ENCODE assay signal across 31 cellular contexts in the genomic region with DNA sequence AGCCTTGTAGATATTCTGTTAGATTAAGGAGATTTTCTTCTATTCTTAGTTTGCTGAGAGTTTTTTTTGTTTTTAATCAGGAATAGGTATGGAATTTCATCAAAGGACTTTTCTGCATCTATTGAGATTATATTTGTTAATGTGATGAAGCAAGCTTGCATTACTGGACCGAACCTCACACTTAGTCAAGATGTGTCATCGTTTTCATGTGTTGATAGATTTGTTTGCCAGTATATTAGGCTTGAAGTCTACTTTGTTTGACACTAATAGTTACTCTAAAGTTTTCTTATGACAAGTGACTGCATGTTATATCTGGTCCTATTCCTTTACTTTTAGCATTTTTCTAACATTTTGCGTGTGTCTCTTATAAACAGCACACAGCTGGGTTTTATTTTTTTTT. TPM values are rescaled to one million over a fixed set of nuclear protein-coding genes. Genes with fewer than 3 reads are reported as not detected.
"Had no signal": no experiment of that assay in that cellular context is flagged by ENCODE, and none has a peak within 500 bp of the region (broad histone marks: within the 10 kb centered on the region; RNA-seq: fewer than 3 reads in every experiment).

No MANE protein-coding gene starts in this region.

- H3K27me3 ChIP-seq: colonic mucosa, esophagus muscularis mucosa, gastrocnemius medialis, heart right ventricle, left lung had no signal

- H3K4me3 ChIP-seq: colonic mucosa, esophagus muscularis mucosa, gastrocnemius medialis, heart right ventricle, left lung, lower lobe of right lung had no signal

- H3K4me1 ChIP-seq: colonic mucosa, esophagus muscularis mucosa, gastrocnemius medialis, heart right ventricle, left lung, lower lobe of right lung had no signal

- H3K27ac Mint-ChIP-seq: dendritic cell treated with granulocyte-macrophage colony-stimulating factor and Interleukin-4, amounts not matched to agents 40 ng/mL and 50 ng/mL, for 4 days; effector memory CD8-positive, alpha-beta T cell; endodermal cell; naive thymus-derived CD4-positive, alpha-beta T cell had no signal

- H3K4me3 Mint-ChIP-seq: dendritic cell treated with granulocyte-macrophage colony-stimulating factor and Interleukin-4, amounts not matched to agents 40 ng/mL and 50 ng/mL, for 4 days; effector memory CD8-positive, alpha-beta T cell; endodermal cell; naive thymus-derived CD4-positive, alpha-beta T cell had no signal

- H3K27me3 Mint-ChIP-seq: dendritic cell treated with granulocyte-macrophage colony-stimulating factor and Interleukin-4, amounts not matched to agents 40 ng/mL and 50 ng/mL, for 4 days; effector memory CD8-positive, alpha-beta T cell had no signal

- H3K27ac ChIP-seq: colonic mucosa, esophagus muscularis mucosa, gastrocnemius medialis, heart right ventricle, left lung, lower lobe of right lung had no signal

- H3K9me3 ChIP-seq: colonic mucosa, esophagus muscularis mucosa, gastrocnemius medialis, heart right ventricle, left lung, lower lobe of right lung had no signal

- H3K9me3 Mint-ChIP-seq: dendritic cell treated with granulocyte-macrophage colony-stimulating factor and Interleukin-4, amounts not matched to agents 40 ng/mL and 50 ng/mL, for 4 days; effector memory CD8-positive, alpha-beta T cell; endodermal cell had no signal

- FAIRE-seq: endometrium, islet of Langerhans, keratinocyte had no signal

- H3K36me3 ChIP-seq: colonic mucosa, esophagus muscularis mucosa, gastrocnemius medialis, heart right ventricle, left lung, lower lobe of right lung had no signal

- DNase-seq: colonic mucosa; cortex of kidney; effector CD8-positive, alpha-beta T cell; effector memory CD8-positive, alpha-beta T cell; endodermal cell; foreskin fibroblast; foreskin melanocyte; gastrocnemius medialis; glutamatergic neuron; head of caudate nucleus; heart right ventricle; hippocampal formation; left cardiac atrium; left lung; left ventricle myocardium superior; lower lobe of right lung; mesendoderm; midbrain; naive thymus-derived CD4-positive, alpha-beta T cell had no signal

RNA-seq across cellular contexts. Expression of a gene that starts 33.9 kb away (rescaled TPM):
- total RNA-seq: colonic mucosa; dermis microvascular lymphatic vessel endothelial cell; endodermal cell; epithelial cell of proximal tubule; esophagus muscularis mucosa; gastrocnemius medialis; glomerular endothelial cell; heart right ventricle; kidney epithelial cell; left cardiac atrium; left lung; left ventricle myocardium superior; lower leg skin; lower lobe of right lung; lung microvascular endothelial cell; mucosa of gallbladder; naive thymus-derived CD4-positive, alpha-beta T cell had no signal
